ENCODE assay signal across 8 cellular contexts in genomic region chr19:42129399-42130253, GRCh38. TPM values are rescaled to one million over a fixed set of nuclear protein-coding genes. Genes with fewer than 3 reads are reported as not detected.
DNase-seq lines count a peak whose midpoint lies in the region; ATAC-seq and TF ChIP-seq lines count a peak whose summit lies in the region.

No MANE protein-coding gene starts in this region.

- no peaks in the 10 kb centered on the region for H3K27me3 Mint-ChIP-seq in stimulated activated naive CD8-positive, alpha-beta T cell treated with anti-CD3 and anti-CD28 coated beads, Interleukin-15, Interleukin-2, amounts not matched to agents 100 ng/mL and 50 ng/mL, for 24 hours

- H3K9me2 ChIP-seq in GM23248 (ENCODE audit: insufficient read depth) = no peaks in the 10 kb centered on the region

- H3K9ac ChIP-seq in GM23248 (0 out of 2 replicates have a peak overlapping the region, but pooled peaks have one; percentile 38), fibroblast of lung (ENCODE audit: insufficient read depth, low read length) (no peak overlapping the region)

- no peaks in the 10 kb centered on the region for H3K36me3 ChIP-seq in GM23248 (ENCODE audit: low read depth)
- H3K36me3 ChIP-seq in fibroblast of lung (ENCODE audit: control insufficient read depth, insufficient read depth, low read length) = no peaks in the 10 kb centered on the region

- H3K27me3 ChIP-seq in GM23248 (replicated peaks; ENCODE audit: insufficient read depth) (no peaks in the 10 kb centered on the region), fibroblast of lung (ENCODE audit: control insufficient read depth, insufficient read depth, low read length) (peaks cover 4% of the 10 kb centered on the region)

- peak overlapping the region; percentile 84 for H3K27ac Mint-ChIP-seq in stimulated activated naive CD8-positive, alpha-beta T cell treated with anti-CD3 and anti-CD28 coated beads, Interleukin-15, Interleukin-2, amounts not matched to agents 100 ng/mL and 50 ng/mL, for 24 hours

- peaks cover 12% of the 10 kb centered on the region for H3F3A ChIP-seq in GM23248 (ENCODE audit: insufficient read depth)

- DNase-seq in GM23248 (peak; percentile 81), NCI-H69 (lab: John Stamatoyannopoulos, UW) (peak; percentile 36), fibroblast of lung (ENCODE audit: low read depth in 2 of 2) (peak in 1 of 2 donors; percentile 45), NCI-H2196 treated with DMSO at 0.1 percent for 48 hours (lab: John Stamatoyannopoulos, UW; ENCODE audit: unreplicated experiment) (no peak), COLO668 (lab: John Stamatoyannopoulos, UW; ENCODE audit: unreplicated experiment) (no peak)
- DNase-seq in activated CD4-positive, CD25-positive, alpha-beta regulatory T cell (lab: John Stamatoyannopoulos, UW) = no peak

- H4K20me1 ChIP-seq in GM23248 (ENCODE audit: insufficient read depth) (no peaks in the 10 kb centered on the region), fibroblast of lung (ENCODE audit: control insufficient read depth, extremely low read depth, insufficient read depth, low read length) (no peaks in the 10 kb centered on the region)

- no peak for TF ChIP-seq CTCF in fibroblast of lung (conservative IDR thresholded peaks at IDR 0.05 in 1 of 2, IDR thresholded peaks at IDR 0.05 in 1 of 2; ENCODE audit: low read depth in 1 of 2, low read length in 2 of 2)

- WGBS in GM23248 (ENCODE audit: low coverage in 1 of 2, low lambda C conversion rate in 2 of 2, missing lambda C conversion rate in 2 of 2), 2 experiments = 15 to 16% methylated on average over 16 to 20 of the region's 20 CpGs

- H3K9me3 ChIP-seq in GM23248 (ENCODE audit: low read depth) = no peaks in the 10 kb centered on the region
- H3K9me3 ChIP-seq in fibroblast of lung (ENCODE audit: control insufficient read depth, insufficient read depth, low read depth, low read length) = no peaks in the 10 kb centered on the region

- ATAC-seq in GM18502 (IDR thresholded peaks at IDR 0.05; ENCODE audit: poor library complexity, unreplicated experiment) = peak; percentile 49

- peak overlapping the region; percentile 77 for H3K4me3 Mint-ChIP-seq in stimulated activated naive CD8-positive, alpha-beta T cell treated with anti-CD3 and anti-CD28 coated beads, Interleukin-15, Interleukin-2, amounts not matched to agents 100 ng/mL and 50 ng/mL, for 24 hours

- H2AFZ ChIP-seq in GM23248 = no peak overlapping the region
- no peak overlapping the region for H2AFZ ChIP-seq in fibroblast of lung (ENCODE audit: low read length)

- H3K4me1 ChIP-seq in GM23248 (ENCODE audit: insufficient read depth) (peaks cover 33% of the 10 kb centered on the region), fibroblast of lung (ENCODE audit: control insufficient read depth, extremely low read depth, insufficient read depth, low read length) (peaks cover 15% of the 10 kb centered on the region)

- no peaks in the 10 kb centered on the region for H3K9me3 Mint-ChIP-seq in stimulated activated naive CD8-positive, alpha-beta T cell treated with anti-CD3 and anti-CD28 coated beads, Interleukin-15, Interleukin-2, amounts not matched to agents 100 ng/mL and 50 ng/mL, for 24 hours

- H3K27ac ChIP-seq in GM23248 (peak overlapping the region; percentile 47), fibroblast of lung (ENCODE audit: insufficient read depth, low read length) (no peak overlapping the region)

- in situ Hi-C loops in GM23248 (cut with MboI) = no loop called here

- peaks cover 86% of the 10 kb centered on the region for H3K4me1 Mint-ChIP-seq in stimulated activated naive CD8-positive, alpha-beta T cell treated with anti-CD3 and anti-CD28 coated beads, Interleukin-15, Interleukin-2, amounts not matched to agents 100 ng/mL and 50 ng/mL, for 24 hours (ENCODE audit: low read depth)

- H3K79me2 ChIP-seq in GM23248 (ENCODE audit: insufficient read depth) (peaks cover 4% of the 10 kb centered on the region; the same call in 1 of the 2 replicates), fibroblast of lung (ENCODE audit: control insufficient read depth, insufficient read depth, low read length) (no peaks in the 10 kb centered on the region)

- H3K4me2 ChIP-seq in GM23248 (ENCODE audit: unreplicated experiment) (peak overlapping the region; percentile 80), fibroblast of lung (ENCODE audit: extremely low read depth, insufficient read depth, low read length) (peak overlapping the region; percentile 44)

- H3K4me3 ChIP-seq in GM23248 (peak overlapping the region; percentile 40), fibroblast of lung (replicated peaks in 1 of 4; ENCODE audit: control extremely low read depth in 1 of 4, insufficient read depth in 1 of 4, low read depth in 3 of 4, low read length in 4 of 4) (no peak overlapping the region)

- H3K36me3 Mint-ChIP-seq in stimulated activated naive CD8-positive, alpha-beta T cell treated with anti-CD3 and anti-CD28 coated beads, Interleukin-15, Interleukin-2, amounts not matched to agents 100 ng/mL and 50 ng/mL, for 24 hours (ENCODE audit: low read depth) = peaks cover 9% of the 10 kb centered on the region

RNA-seq across cellular contexts. Expression of gene POU2F2, which starts 2.6 kb away (rescaled TPM):
- 0.38 and 1.5 TPM in 2 replicates for total RNA-seq in GM23248 (2014; rRNA removed; shearing (Covaris generic))
- polyA plus RNA-seq in GM23248 (2016; fragmentation: Nextera tagmentation; extraction: Ambion mirVana) (3.0 and 4.6 TPM in 2 replicates), fibroblast of lung (0.31 and 0.43 TPM in 2 replicates)
- under 0.01 and 0.17 TPM in 2 replicates for total RNA-seq in fibroblast of lung
- 0.56 and 0.91 TPM in 2 replicates for polyA plus RNA-seq in fibroblast of lung (2012)
- polyA minus RNA-seq in fibroblast of lung (ENCODE audit: low replicate concordance) = 0.39 TPM in 1 of 2 replicates, not detected in the other

RNA-seq across cellular contexts. Expression of gene ZNF574, which starts 53.7 kb away (rescaled TPM):
- 16.1 and 19.5 TPM in 2 replicates for total RNA-seq in GM23248 (2014; rRNA removed; shearing (Covaris generic))
- polyA plus RNA-seq in GM23248 (2016; fragmentation: Nextera tagmentation; extraction: Ambion mirVana) (14.8 and 16.6 TPM in 2 replicates), fibroblast of lung (5.1 and 6.6 TPM in 2 replicates)
- total RNA-seq in fibroblast of lung = 7.7 and 9.9 TPM in 2 replicates
- polyA plus RNA-seq in fibroblast of lung (2012) = 7.4 and 11.2 TPM in 2 replicates
- 34.2 and 46.5 TPM in 2 replicates for polyA minus RNA-seq in fibroblast of lung (ENCODE audit: low replicate concordance)

RNA-seq across cellular contexts. Expression of gene GRIK5, which starts 59.6 kb away (rescaled TPM):
- total RNA-seq in GM23248 (2014; rRNA removed; shearing (Covaris generic)) = not detected in 2 replicates
- polyA plus RNA-seq in GM23248 (2016; fragmentation: Nextera tagmentation; extraction: Ambion mirVana) (not detected in 2 replicates), fibroblast of lung (0.03 and 0.69 TPM in 2 replicates)
- 0.77 and 3.5 TPM in 2 replicates for total RNA-seq in fibroblast of lung
- 0.31 and 1.4 TPM in 2 replicates for polyA plus RNA-seq in fibroblast of lung (2012)
- polyA minus RNA-seq in fibroblast of lung (ENCODE audit: low replicate concordance) = 0.12 and 3.6 TPM in 2 replicates

Comparison
In these comparisons a context has a peak if more than half of its experiments do, and no peak if none do; other contexts are left out.
1. DNase-seq: peak in GM23248 (single experiment) and NCI-H69 (single experiment); none in activated CD4-positive, CD25-positive, alpha-beta regulatory T cell (0 of 4), NCI-H2196 treated with DMSO at 0.1 percent for 48 hours (single experiment) and COLO668 (single experiment).